8 cellular contexts compared by ENCODE assay signal in genomic region chr4:184383497-184384055, GRCh38.
A peak's percentile ranks its signal among the peaks of the same experiment; 100 is the strongest.
DNase-seq lines count a peak whose midpoint lies in the region; ATAC-seq lines count a peak whose summit lies in the region.

No MANE protein-coding gene starts in this region.

- peak overlapping the region; percentile 69 for H3K27ac Mint-ChIP-seq in T-helper 1 cell treated with Interleukin-12 subunit alpha and Interleukin-12 subunit beta and Interleukin-4 antibody, amounts not matched to agents 30 μg/mL and 1 μg/mL, for 36 hours
- H3K27ac Mint-ChIP-seq in activated CD4-positive, alpha-beta memory T cell treated with anti-CD3 and anti-CD28 coated beads for 36 hours = no peak overlapping the region

- no peak for DNase-seq in T-helper 1 cell
- DNase-seq in activated CD4-positive, alpha-beta memory T cell treated with anti-CD3 and anti-CD28 coated beads for 36 hours = no peak
- DNase-seq in left cardiac atrium = no peak
- DNase-seq in smooth muscle cell of the brain vasculature (ENCODE audit: low read depth, low spot score) = peak; percentile 69
- DNase-seq in D341Med (ENCODE audit: low spot score) = no peak
- no peak for DNase-seq in stimulated activated CD4-positive, alpha-beta T cell treated with anti-CD3 and anti-CD28 coated beads, Interleukin-4, amount 100 ng/mL, for 1 hour

- H3K27me3 Mint-ChIP-seq in T-helper 1 cell treated with Interleukin-12 subunit alpha and Interleukin-12 subunit beta and Interleukin-4 antibody, amounts not matched to agents 30 μg/mL and 1 μg/mL, for 36 hours (ENCODE audit: low read depth) = no peaks in the 10 kb centered on the region
- no peaks in the 10 kb centered on the region for H3K27me3 Mint-ChIP-seq in activated CD4-positive, alpha-beta memory T cell treated with anti-CD3 and anti-CD28 coated beads for 36 hours

- ATAC-seq in left cardiac atrium (peak; percentile 21 to 84), GM21717 (IDR thresholded peaks at IDR 0.05; ENCODE audit: unreplicated experiment) (no peak)

- POLR2A ChIA-PET in activated CD4-positive, alpha-beta memory T cell treated with anti-CD3 and anti-CD28 coated beads for 36 hours (lab: Charles Lee) = interaction anchor here (0.6 kb wide), 1 partner anchor 183 kb away, joined by 3 read pairs; no protein-coding TSS in a partner anchor

- peaks cover 13% of the 10 kb centered on the region for H3K9me3 Mint-ChIP-seq in T-helper 1 cell treated with Interleukin-12 subunit alpha and Interleukin-12 subunit beta and Interleukin-4 antibody, amounts not matched to agents 30 μg/mL and 1 μg/mL, for 36 hours
- H3K9me3 Mint-ChIP-seq in activated CD4-positive, alpha-beta memory T cell treated with anti-CD3 and anti-CD28 coated beads for 36 hours = peaks cover 7% of the 10 kb centered on the region

- intact Hi-C loops in activated CD4-positive, alpha-beta memory T cell treated with anti-CD3 and anti-CD28 coated beads for 36 hours (cut with micrococcal nuclease) = no loop called here
- intact Hi-C loops in left cardiac atrium (cut with DNase I) = loop anchor here (2.0 to 10.0 kb wide), 3 partner anchors 89 to 154 kb away; no protein-coding TSS in a partner anchor

- peaks cover 61% of the 10 kb centered on the region for H3K36me3 Mint-ChIP-seq in T-helper 1 cell treated with Interleukin-12 subunit alpha and Interleukin-12 subunit beta and Interleukin-4 antibody, amounts not matched to agents 30 μg/mL and 1 μg/mL, for 36 hours (ENCODE audit: low read depth)
- peaks cover 29% of the 10 kb centered on the region for H3K36me3 Mint-ChIP-seq in activated CD4-positive, alpha-beta memory T cell treated with anti-CD3 and anti-CD28 coated beads for 36 hours

- CTCF ChIA-PET in activated CD4-positive, alpha-beta memory T cell treated with anti-CD3 and anti-CD28 coated beads for 36 hours (lab: Charles Lee) = interaction anchor here (1.6 kb wide), 1 partner anchor 100 kb away, joined by 4 read pairs; no protein-coding TSS in a partner anchor

- H3K4me1 Mint-ChIP-seq in T-helper 1 cell treated with Interleukin-12 subunit alpha and Interleukin-12 subunit beta and Interleukin-4 antibody, amounts not matched to agents 30 μg/mL and 1 μg/mL, for 36 hours (ENCODE audit: low read depth) = peaks cover 58% of the 10 kb centered on the region
- peaks cover 60% of the 10 kb centered on the region for H3K4me1 Mint-ChIP-seq in activated CD4-positive, alpha-beta memory T cell treated with anti-CD3 and anti-CD28 coated beads for 36 hours (ENCODE audit: low read depth)

- H3K4me3 Mint-ChIP-seq in T-helper 1 cell treated with Interleukin-12 subunit alpha and Interleukin-12 subunit beta and Interleukin-4 antibody, amounts not matched to agents 30 μg/mL and 1 μg/mL, for 36 hours = peak overlapping the region; percentile 47
- peak overlapping the region; percentile 2 for H3K4me3 Mint-ChIP-seq in activated CD4-positive, alpha-beta memory T cell treated with anti-CD3 and anti-CD28 coated beads for 36 hours
